In genomic region chr6:125753218-125753936, GRCh38 we compare ENCODE assay signal across 10 cellular contexts. TPM values are rescaled to one million over a fixed set of nuclear protein-coding genes. Genes with fewer than 3 reads are reported as not detected.
A peak's percentile ranks its signal among the peaks of the same experiment; 100 is the strongest.
DNase-seq lines count a peak whose midpoint lies in the region; ATAC-seq and TF ChIP-seq lines count a peak whose summit lies in the region.
"Had no signal": no experiment of that assay in that cellular context is flagged by ENCODE, and none has a peak within 500 bp of the region (broad histone marks: within the 10 kb centered on the region; RNA-seq: fewer than 3 reads in every experiment).

No MANE protein-coding gene starts in this region.

- intact Hi-C loops in Panc1 (cut with micrococcal nuclease; ENCODE audit: unreplicated experiment): loop anchor here (5.0 kb wide), 2 partner anchors 221 to 241 kb away; no protein-coding TSS in a partner anchor

- H3K4me3 ChIP-seq in Panc1 (ENCODE audit: low read depth in 2 of 2, low read length in 2 of 2): no peak overlapping the region
- H3K4me3 ChIP-seq in fibroblast of the aortic adventitia (ENCODE audit: low read depth, low read length): no peak overlapping the region
- H3K4me3 ChIP-seq: lung, SJSA1 had no signal

- in situ Hi-C loops in Panc1 (cut with HindIII; ENCODE audit: low pct_unique_long_range_greater_than_20kb, low sequenced_read_pairs): no loop called here

- H3K36me3 ChIP-seq in Panc1 (ENCODE audit: control insufficient read depth, insufficient read depth, low read length): no peaks in the 10 kb centered on the region
- H3K36me3 ChIP-seq: SJSA1 had no signal

- peaks cover 17% of the 10 kb centered on the region; the same call in 1 of the 2 replicates for H3K4me1 ChIP-seq in Panc1 (ENCODE audit: control insufficient read depth, insufficient read depth, low read length)

- no peak for ATAC-seq in Panc1

- BruUV-seq in Panc1 (replicated peaks; lab: Mats Ljungman, UMichigan): no TSS peak

- peaks cover 65% of the 10 kb centered on the region for H3K27me3 ChIP-seq in Panc1 (ENCODE audit: control insufficient read depth, insufficient read depth, low read length)

- DNase-seq in NCI-H2196 (lab: John Stamatoyannopoulos, UW; ENCODE audit: unreplicated experiment) (peak; percentile 30), NCI-H2196 treated with DMSO at 0.1 percent for 48 hours (lab: John Stamatoyannopoulos, UW; ENCODE audit: unreplicated experiment) (no peak), Panc1 (ENCODE audit: low read depth, low spot score) (no peak), fibroblast of the aortic adventitia (ENCODE audit: low read depth) (peak; percentile 72), occipital lobe (lab: John Stamatoyannopoulos, UW) (no peak), COLO668 (lab: John Stamatoyannopoulos, UW; ENCODE audit: unreplicated experiment) (no peak)
- no peak for DNase-seq in activated CD4-positive, alpha-beta T cell treated with anti-CD3 and anti-CD28 coated beads for 1 hour

- CTCF ChIA-PET in Panc1 (lab: Charles Lee): interaction anchor here (0.5 to 1.2 kb wide), 5 partner anchors 38 to 565 kb away, joined by 3 to 6 read pairs (median 4); no protein-coding TSS in a partner anchor

- H3K9me3 ChIP-seq in Panc1 (ENCODE audit: control insufficient read depth, insufficient read depth, low read depth, low read length): no peaks in the 10 kb centered on the region
- H3K9me3 ChIP-seq: SJSA1 had no signal

- no peak overlapping the region for H3K27ac ChIP-seq in Panc1 (ENCODE audit: low read length)
- peak overlapping the region; percentile 50 for H3K27ac ChIP-seq in temporal lobe (ENCODE audit: low read depth, low read length)
- H3K27ac ChIP-seq: SJSA1 had no signal

- TF ChIP-seq CTCF in Panc1 (IDR thresholded peaks at IDR 0.05): peak; percentile 59; the same call in 1 of the 2 replicates
- TF ChIP-seq CTCF in fibroblast of the aortic adventitia (IDR thresholded peaks at IDR 0.05; ENCODE audit: insufficient read depth, low read length): peak; percentile 38

- POLR2A ChIA-PET in Panc1 (lab: Charles Lee): interaction anchor here (0.5 kb wide), 1 partner anchor 235 kb away, joined by 5 read pairs; no protein-coding TSS in a partner anchor

RNA-seq across cellular contexts. Expression of gene HEY2, which starts 3.9 kb away (rescaled TPM):
- total RNA-seq in Panc1 (2021; ENCODE audit: unreplicated experiment) (not detected), fibroblast of the aortic adventitia (ENCODE audit: low replicate concordance) (0.09 and 0.25 TPM in 2 replicates), temporal lobe (0.98 TPM), occipital lobe (0.62 TPM)
- polyA plus RNA-seq in Panc1 (2012; ENCODE audit: insufficient read length): not detected

RNA-seq across cellular contexts. Expression of gene NCOA7, which starts 37.4 kb away (rescaled TPM):
- total RNA-seq in Panc1 (2021; ENCODE audit: unreplicated experiment) (37.3 TPM), fibroblast of the aortic adventitia (ENCODE audit: low replicate concordance) (41.7 and 90.3 TPM in 2 replicates), temporal lobe (29.7 TPM), occipital lobe (33.5 TPM)
- polyA plus RNA-seq in Panc1 (2012; ENCODE audit: insufficient read length): 17.1 TPM

Comparison
In these comparisons a context has a peak if more than half of its experiments do, and no peak if none do; other contexts are left out.
1. DNase-seq: peak in NCI-H2196 (single experiment) and fibroblast of the aortic adventitia (single experiment); none in NCI-H2196 treated with DMSO at 0.1 percent for 48 hours (single experiment), Panc1 (single experiment), occipital lobe (single experiment), activated CD4-positive, alpha-beta T cell treated with anti-CD3 and anti-CD28 coated beads for 1 hour (single experiment) and COLO668 (single experiment).